8 cellular contexts compared by ENCODE assay signal in the genomic region with DNA sequence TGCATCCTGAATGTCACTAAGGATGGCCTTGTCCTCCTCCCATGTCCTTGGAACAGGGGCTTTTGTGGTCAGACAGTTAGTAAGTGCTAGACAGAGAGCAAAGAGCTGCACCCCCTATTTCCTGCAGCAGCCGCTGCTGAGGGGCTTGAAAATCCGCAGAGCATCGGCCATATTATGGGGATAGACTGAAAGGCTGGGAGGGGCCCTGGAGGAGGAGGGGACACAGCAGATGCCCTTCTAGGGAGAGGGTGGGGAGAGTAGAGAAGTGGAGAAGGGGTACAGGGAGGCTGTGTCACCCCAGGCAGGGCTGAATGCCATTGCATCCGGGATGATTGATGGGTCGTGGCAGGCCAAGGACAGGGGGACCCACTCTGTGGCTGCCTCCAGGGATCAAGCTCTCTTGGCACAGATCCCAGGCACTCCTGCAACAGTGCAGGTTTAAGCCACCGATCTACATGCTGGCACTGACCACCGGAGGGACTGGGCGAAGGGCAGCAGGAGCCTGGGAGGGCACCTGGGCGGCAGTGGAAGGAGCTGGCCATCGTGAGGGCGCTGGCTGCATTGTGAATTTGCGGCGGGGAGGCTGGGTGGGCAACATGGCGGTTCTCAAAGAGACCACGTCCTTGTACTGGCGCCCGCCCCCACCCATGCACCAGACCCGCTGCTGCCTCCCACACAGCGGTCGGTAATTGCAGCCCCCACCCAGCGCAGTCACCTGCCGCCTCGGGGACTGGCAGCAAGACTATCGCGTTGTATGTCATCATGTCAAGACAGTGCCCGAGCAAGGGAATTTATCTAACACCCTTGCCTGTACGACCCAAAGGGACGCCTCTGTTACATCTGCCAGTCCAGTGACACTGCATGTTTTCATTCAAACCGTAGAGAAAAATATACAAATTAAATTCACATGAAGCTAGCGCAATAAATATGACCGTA. TPM values are rescaled to one million over a fixed set of nuclear protein-coding genes. Genes with fewer than 3 reads are reported as not detected.
DNase-seq lines count a peak whose midpoint lies in the region; ATAC-seq, FAIRE-seq and TF ChIP-seq lines count a peak whose summit lies in the region.
"Not testable (repeated sequence)": the region's sequence is repeated elsewhere in the genome, so short reads cannot be mapped to it uniquely, and the experiment has no call there.

No MANE protein-coding gene starts in this region.

- CTCF ChIA-PET in IMR-90 (lab: Yijun Ruan, JAX) = interaction anchor here (0.6 to 2.7 kb wide), 5 partner anchors 13 to 95 kb away, joined by 3 to 11 read pairs (median 3); no protein-coding TSS in a partner anchor

- peak overlapping the region; percentile 66 for H3K9ac ChIP-seq in IMR-90 (ENCODE audit: low read depth, low read length)
- H3K9ac ChIP-seq in keratinocyte (ENCODE audit: control insufficient read depth, extremely low read depth, insufficient read depth, low read length) = peak overlapping the region; percentile 85
- H3K9ac ChIP-seq in trophoblast cell (ENCODE audit: low read length) = peak overlapping the region; percentile 89

- ATAC-seq in IMR-90 (ENCODE audit: low read depth) (peak; percentile 6), upper lobe of left lung (ENCODE audit: low FRiP score in 2 of 2) (peak; percentile 16 to 41)
- ATAC-seq in effector memory CD8-positive, alpha-beta T cell (replicated peaks) = peak; percentile 3

- not testable (repeated sequence) for H4K12ac ChIP-seq in trophoblast cell (ENCODE audit: low read depth, low read length)

- H4K5ac ChIP-seq in IMR-90 (ENCODE audit: low read depth, low read length) = not testable (repeated sequence)

- H2BK120ac ChIP-seq in IMR-90 (ENCODE audit: low read depth, low read length) = not testable (repeated sequence)
- H2BK120ac ChIP-seq in trophoblast cell (ENCODE audit: insufficient read depth, low read length, poor library complexity) = peak overlapping the region; percentile 45

- H2AK9ac ChIP-seq in IMR-90 (replicated peaks; ENCODE audit: low read depth, low read length, poor library complexity) = peak overlapping the region; percentile 86

- H3K23ac ChIP-seq in IMR-90 (ENCODE audit: low read depth, low read length) = peak overlapping the region; percentile 19
- H3K23ac ChIP-seq in trophoblast cell (ENCODE audit: low read length) = not testable (repeated sequence)

- H3K4me3 Mint-ChIP-seq in activated T-helper 1 cell treated with anti-CD3 and anti-CD28 coated beads, Interleukin-12 subunit alpha, Interleukin-12 subunit beta, Interleukin-2, Interleukin-4 antibody, amounts not matched to agents 30 ng/mL and 10 ng/mL and 1 ng/mL, durations not matched to agents 14 hours and 24 hours and 36 hours = peak overlapping the region; percentile 86
- H3K4me3 Mint-ChIP-seq in effector memory CD8-positive, alpha-beta T cell = peak overlapping the region; percentile 85 to 91

- in situ Hi-C loops in G401 (cut with HindIII; ENCODE audit: low sequenced_read_pairs); IMR-90 (cut with MboI; ENCODE audit: low sequenced_read_pairs): not testable (repeated sequence)

- 12% methylated on average over 7 of the region's 31 CpGs; no CpG with 5 or more reads in 1 of the 2 experiments for WGBS in IMR-90 (ENCODE audit: extremely low coverage in 2 of 2, insufficient read length in 1 of 2), 2 experiments
- WGBS in trophoblast cell (ENCODE audit: extremely low coverage, insufficient coverage, insufficient read length) = no CpG with 5 or more reads among the region's 31 CpGs
- 12 to 20% methylated on average over 11 to 27 of the region's 31 CpGs for WGBS in upper lobe of left lung, 2 donors

- not testable (repeated sequence) for H4K8ac ChIP-seq in IMR-90 (ENCODE audit: low read depth in 2 of 2, low read length in 2 of 2); trophoblast cell (ENCODE audit: low read depth, low read length)

- not testable (repeated sequence) for TF ChIP-seq RAD21 in IMR-90 (IDR thresholded peaks at IDR 0.05; ENCODE audit: low read length)

- H3K79me1 ChIP-seq in IMR-90 (ENCODE audit: low read depth in 1 of 2, low read length in 2 of 2) (peaks cover 10 to 34% of the 10 kb centered on the region in 2 experiments; a peak in 3 of 4 replicates), trophoblast cell (ENCODE audit: low read length) (peaks cover 10% of the 10 kb centered on the region)

- H4K91ac ChIP-seq in IMR-90 (ENCODE audit: insufficient read depth, low read depth, low read length) = not testable (repeated sequence)
- peak overlapping the region; percentile 75 for H4K91ac ChIP-seq in trophoblast cell (ENCODE audit: low read depth, low read length)

- H3K27ac ChIP-seq in IMR-90 (ENCODE audit: insufficient read depth, low read length) = peak overlapping the region; percentile 22; the same call in 1 of the 2 replicates
- peak overlapping the region; percentile 43 for H3K27ac ChIP-seq in keratinocyte (ENCODE audit: control insufficient read depth, insufficient read depth, low read length)
- not testable (repeated sequence) for H3K27ac ChIP-seq in trophoblast cell (ENCODE audit: low read depth, low read length)
- H3K27ac ChIP-seq in upper lobe of left lung = peak overlapping the region; percentile 86 to 97 (median 94)

- H3K4me1 Mint-ChIP-seq in activated T-helper 1 cell treated with anti-CD3 and anti-CD28 coated beads, Interleukin-12 subunit alpha, Interleukin-12 subunit beta, Interleukin-2, Interleukin-4 antibody, amounts not matched to agents 30 ng/mL and 10 ng/mL and 1 ng/mL, durations not matched to agents 14 hours and 24 hours and 36 hours (ENCODE audit: low read depth) = peaks cover 16% of the 10 kb centered on the region
- H3K4me1 Mint-ChIP-seq in effector memory CD8-positive, alpha-beta T cell (ENCODE audit: low read depth in 2 of 2) = peaks cover 20 to 22% of the 10 kb centered on the region in 2 donors

- H3K9me3 ChIP-seq in IMR-90 (ENCODE audit: control insufficient read depth, insufficient read depth, low read length); keratinocyte (ENCODE audit: control insufficient read depth, low read depth, low read length); trophoblast cell (ENCODE audit: insufficient read depth, low read depth, low read length); upper lobe of left lung: not testable (repeated sequence)

- not testable (repeated sequence) for TF ChIP-seq POLR2A in IMR-90 (IDR thresholded peaks at IDR 0.05; ENCODE audit: low read depth, low read length); upper lobe of left lung (IDR thresholded peaks at IDR 0.05)

- not testable (repeated sequence) for H3K9me3 Mint-ChIP-seq in activated T-helper 1 cell treated with anti-CD3 and anti-CD28 coated beads, Interleukin-12 subunit alpha, Interleukin-12 subunit beta, Interleukin-2, Interleukin-4 antibody, amounts not matched to agents 30 ng/mL and 10 ng/mL and 1 ng/mL, durations not matched to agents 14 hours and 24 hours and 36 hours; effector memory CD8-positive, alpha-beta T cell

- not testable (repeated sequence) for H2BK12ac ChIP-seq in trophoblast cell (ENCODE audit: low read length)

- H3K4ac ChIP-seq in IMR-90 (ENCODE audit: low read depth, low read length) (peak overlapping the region; percentile 2), trophoblast cell (ENCODE audit: low read depth, low read length) (peak overlapping the region; percentile 90)

- H3K36me3 ChIP-seq in IMR-90 (ENCODE audit: control insufficient read depth, insufficient read depth, low read length) = peaks cover 14% of the 10 kb centered on the region
- not testable (repeated sequence) for H3K36me3 ChIP-seq in keratinocyte (ENCODE audit: control insufficient read depth in 2 of 2, extremely low read depth in 1 of 2, insufficient read depth in 2 of 2, low read length in 2 of 2)
- H3K36me3 ChIP-seq in trophoblast cell (ENCODE audit: control insufficient read depth in 1 of 2, insufficient read depth in 2 of 2, low read length in 2 of 2) = peaks cover 10 to 15% of the 10 kb centered on the region in 2 experiments
- peaks cover 0 to 18% (median 0%) of the 10 kb centered on the region in 4 donors for H3K36me3 ChIP-seq in upper lobe of left lung

- not testable (repeated sequence) for H3K79me2 ChIP-seq in keratinocyte (ENCODE audit: control insufficient read depth, insufficient read depth, low read length)
- peaks cover 11% of the 10 kb centered on the region for H3K79me2 ChIP-seq in trophoblast cell (ENCODE audit: control insufficient read depth, insufficient read depth, low read length, poor library complexity)

- TF ChIP-seq CTCF in IMR-90 (conservative IDR thresholded peaks at IDR 0.05; ENCODE audit: low read depth, low read length); keratinocyte (optimal IDR thresholded peaks at IDR 0.05 in 1 of 3, IDR thresholded peaks at IDR 0.05 in 1 of 3, conservative IDR thresholded peaks at IDR 0.05 in 1 of 3; ENCODE audit: extremely low read depth in 1 of 3, insufficient read depth in 2 of 3, low read length in 3 of 3); upper lobe of left lung (IDR thresholded peaks at IDR 0.05): not testable (repeated sequence)

- H2AK5ac ChIP-seq in IMR-90 (ENCODE audit: low read depth, low read length) = not testable (repeated sequence)
- peak overlapping the region; percentile 61 for H2AK5ac ChIP-seq in trophoblast cell (ENCODE audit: low read length)

- H2BK5ac ChIP-seq in IMR-90 (ENCODE audit: low read depth, low read length, poor library complexity, severe bottlenecking) = peak overlapping the region; percentile 56
- peak overlapping the region; percentile 43 for H2BK5ac ChIP-seq in trophoblast cell (ENCODE audit: low read depth, low read length, poor library complexity)

- not testable (repeated sequence) for TF ChIP-seq EP300 in upper lobe of left lung (IDR thresholded peaks at IDR 0.05)

- POLR2A ChIA-PET in IMR-90 (lab: Charles Lee; ENCODE audit: unreplicated experiment) = interaction anchor here (1.8 kb wide), 1 partner anchor 91 kb away, joined by 5 read pairs; no protein-coding TSS in a partner anchor

- H2BK20ac ChIP-seq in IMR-90 (ENCODE audit: low read depth, low read length) = not testable (repeated sequence)

- H2AFZ ChIP-seq in IMR-90 (replicated peaks; ENCODE audit: low read length, poor library complexity) = peak overlapping the region; percentile 47
- H2AFZ ChIP-seq in keratinocyte (ENCODE audit: control insufficient read depth, low read length) = peak overlapping the region; percentile 13
- not testable (repeated sequence) for H2AFZ ChIP-seq in trophoblast cell (ENCODE audit: insufficient read depth, low read length, poor library complexity)

- peaks cover 46% of the 10 kb centered on the region for H3K27me3 Mint-ChIP-seq in activated T-helper 1 cell treated with anti-CD3 and anti-CD28 coated beads, Interleukin-12 subunit alpha, Interleukin-12 subunit beta, Interleukin-2, Interleukin-4 antibody, amounts not matched to agents 30 ng/mL and 10 ng/mL and 1 ng/mL, durations not matched to agents 14 hours and 24 hours and 36 hours (ENCODE audit: insufficient read depth)
- not testable (repeated sequence) for H3K27me3 Mint-ChIP-seq in effector memory CD8-positive, alpha-beta T cell

- H3K56ac ChIP-seq in IMR-90 (ENCODE audit: extremely low read depth, insufficient read depth, low read length) = peak overlapping the region; percentile 11; the same call in 1 of the 2 replicates

- H3K4me3 ChIP-seq in IMR-90 (ENCODE audit: insufficient read depth, low read depth, low read length) (peak overlapping the region; percentile 99), keratinocyte (ENCODE audit: control insufficient read depth in 2 of 3, extremely low read depth in 1 of 3, insufficient read depth in 2 of 3, low read depth in 1 of 3, low read length in 3 of 3) (peak overlapping the region; percentile 65 to 90 (median 90)), trophoblast cell (ENCODE audit: low read depth, low read length) (peak overlapping the region; percentile 94), upper lobe of left lung (peak overlapping the region; percentile 68 to 96 (median 79))

- not testable (repeated sequence) for H3K27me3 ChIP-seq in IMR-90 (ENCODE audit: control insufficient read depth, insufficient read depth, low read length); keratinocyte (ENCODE audit: control insufficient read depth, extremely low read depth, insufficient read depth, low read length); trophoblast cell (ENCODE audit: insufficient read depth, low read length); upper lobe of left lung

- H3K9me1 ChIP-seq in IMR-90 (ENCODE audit: insufficient read depth, low read length); keratinocyte (ENCODE audit: control insufficient read depth, extremely low read depth, insufficient read depth, low read length): not testable (repeated sequence)

- DNase-seq in G401 (ENCODE audit: low spot score) = peak; percentile 57
- not testable (repeated sequence) for DNase-seq in IMR-90; activated T-helper 1 cell treated with anti-CD3 and anti-CD28 coated beads, Interleukin-12 subunit alpha, Interleukin-12 subunit beta, Interleukin-2, Interleukin-4 antibody, amounts not matched to agents 30 ng/mL and 10 ng/mL and 1 ng/mL, durations not matched to agents 14 hours and 24 hours and 36 hours (ENCODE audit: low spot score); keratinocyte (ENCODE audit: low read depth, low spot score); trophoblast cell
- DNase-seq in RPMI8226 = peak; percentile 38
- peak; percentile 13 to 31 (median 15) for DNase-seq in effector memory CD8-positive, alpha-beta T cell
- peak in 1 of 2 donors; percentile 77 for DNase-seq in upper lobe of left lung

- H2BK15ac ChIP-seq in IMR-90 (ENCODE audit: low read depth, low read length) = not testable (repeated sequence)

- H3K36me3 Mint-ChIP-seq in activated T-helper 1 cell treated with anti-CD3 and anti-CD28 coated beads, Interleukin-12 subunit alpha, Interleukin-12 subunit beta, Interleukin-2, Interleukin-4 antibody, amounts not matched to agents 30 ng/mL and 10 ng/mL and 1 ng/mL, durations not matched to agents 14 hours and 24 hours and 36 hours (ENCODE audit: low read depth) = peaks cover 15% of the 10 kb centered on the region
- peaks cover 24% of the 10 kb centered on the region for H3K36me3 Mint-ChIP-seq in effector memory CD8-positive, alpha-beta T cell (ENCODE audit: insufficient read depth)

- dilution Hi-C loops in IMR-90 (cut with HindIII; ENCODE audit: low sequenced_read_pairs, unreplicated experiment); keratinocyte (cut with MboI; ENCODE audit: extremely low pct_ligation_motif_present, low sequenced_read_pairs): not testable (repeated sequence)

- H3K18ac ChIP-seq in IMR-90 (ENCODE audit: low read depth, low read length) (peak overlapping the region; percentile 19; the same call in 1 of the 2 replicates), trophoblast cell (ENCODE audit: low read length) (peak overlapping the region; percentile 68)

- H3K14ac ChIP-seq in IMR-90 (replicated peaks; ENCODE audit: low read depth, low read length) (peak overlapping the region; percentile 1), trophoblast cell (ENCODE audit: low read length) (peak overlapping the region; percentile 80)

- H3K4me2 ChIP-seq in IMR-90 (ENCODE audit: low read depth, low read length) = peak overlapping the region; percentile 97
- peak overlapping the region; percentile 98 for H3K4me2 ChIP-seq in keratinocyte (ENCODE audit: control insufficient read depth, extremely low read depth, insufficient read depth, low read depth, low read length)
- H3K4me2 ChIP-seq in trophoblast cell (ENCODE audit: low read length) = peak overlapping the region; percentile 78

- H3K27ac Mint-ChIP-seq in activated T-helper 1 cell treated with anti-CD3 and anti-CD28 coated beads, Interleukin-12 subunit alpha, Interleukin-12 subunit beta, Interleukin-2, Interleukin-4 antibody, amounts not matched to agents 30 ng/mL and 10 ng/mL and 1 ng/mL, durations not matched to agents 14 hours and 24 hours and 36 hours = peak overlapping the region; percentile 47
- H3K27ac Mint-ChIP-seq in effector memory CD8-positive, alpha-beta T cell = peak overlapping the region; percentile 81 to 91

- intact Hi-C loops in IMR-90 (cut with micrococcal nuclease) = loop anchor here (1.0 to 2.0 kb wide), 3 partner anchors 52 to 102 kb away; partner anchors contain the start of gene PSMG4
- intact Hi-C loops in activated T-helper 1 cell treated with anti-CD3 and anti-CD28 coated beads, Interleukin-12 subunit alpha, Interleukin-12 subunit beta, Interleukin-2, Interleukin-4 antibody, amounts not matched to agents 30 ng/mL and 10 ng/mL and 1 ng/mL, durations not matched to agents 14 hours and 24 hours and 36 hours (cut with micrococcal nuclease) = loop anchor here (1.0 to 2.0 kb wide), 4 partner anchors 25 to 88 kb away; partner anchors contain the start of genes BPHL and RIPK1

- H3K4me1 ChIP-seq in IMR-90 (ENCODE audit: control insufficient read depth, insufficient read depth, low read length) = not testable (repeated sequence)
- H3K4me1 ChIP-seq in keratinocyte (ENCODE audit: control insufficient read depth, extremely low read depth, insufficient read depth, low read length) (peaks cover 18% of the 10 kb centered on the region), trophoblast cell (ENCODE audit: control insufficient read depth in 1 of 2, insufficient read depth in 2 of 2, low read length in 2 of 2) (peaks cover 4 to 13% of the 10 kb centered on the region in 2 experiments), upper lobe of left lung (peaks cover 0 to 19% (median 4%) of the 10 kb centered on the region in 4 donors)

- FAIRE-seq in keratinocyte (lab: Jason Lieb, UNC) = peak; percentile 49

- H4K20me1 ChIP-seq in IMR-90 (ENCODE audit: insufficient read depth, low read length); keratinocyte (ENCODE audit: control insufficient read depth, extremely low read depth, insufficient read depth, low read length): not testable (repeated sequence)

- BruUV-seq in IMR-90 (replicated peaks; lab: Mats Ljungman, UMichigan) = TSS peak; percentile 39

RNA-seq across cellular contexts. Expression of gene TUBB2A, which starts 0.9 kb away (rescaled TPM):
- total RNA-seq in G401 (2014; rRNA removed; shearing (Covaris generic)) = 169 and 184 TPM in 2 replicates
- total RNA-seq in IMR-90 (2012; rRNA removed) (164 and 182 TPM in 2 replicates), upper lobe of left lung (10 to 100 TPM in 5 of 6 donors, 1 to 10 TPM in 1; 6.3 to 29.5 (median 15.1) TPM)
- polyA plus RNA-seq in IMR-90 (2012; rRNA removed) (264 and 300 TPM in 2 replicates), keratinocyte (58.8 to 84.4 TPM (median 73.0 TPM) in 3 replicates)
- polyA plus RNA-seq in IMR-90 (2012; cell fraction: cytosol; rRNA removed) = 161 and 414 TPM in 2 replicates
- polyA plus RNA-seq in IMR-90 (2012; cell fraction: nucleus; rRNA removed; ENCODE audit: low replicate concordance) = 339 and 399 TPM in 2 replicates
- 5.2 and 5.6 TPM in 2 replicates for total RNA-seq in activated T-helper 1 cell treated with anti-CD3 and anti-CD28 coated beads, Interleukin-12 subunit alpha, Interleukin-12 subunit beta, Interleukin-2, Interleukin-4 antibody, amounts not matched to agents 30 ng/mL and 10 ng/mL and 1 ng/mL, durations not matched to agents 14 hours and 24 hours and 36 hours
- polyA plus RNA-seq in keratinocyte (2011; ENCODE audit: low read depth) = 96.2 TPM
- 75.1 and 127 TPM in 2 replicates for polyA plus RNA-seq in keratinocyte (2011; cell fraction: cytosol; rRNA removed)
- 79.8 and 104 TPM in 2 replicates for polyA plus RNA-seq in keratinocyte (2011; cell fraction: nucleus; rRNA removed)
- 84.1 and 269 TPM in 2 replicates for polyA plus RNA-seq in keratinocyte (2012; ENCODE audit: low replicate concordance)
- polyA minus RNA-seq in keratinocyte = 53.2 to 87.1 TPM (median 66.5 TPM) in 3 replicates
- 179 TPM for polyA minus RNA-seq in keratinocyte (2011; cell fraction: cytosol; rRNA and poly(A)+ RNA removed)
- 67.7 and 76.3 TPM in 2 replicates for polyA minus RNA-seq in keratinocyte (2011; cell fraction: nucleus; rRNA and poly(A)+ RNA removed)
- polyA plus RNA-seq in trophoblast cell (2013) = 167 and 171 TPM in 2 replicates

RNA-seq across cellular contexts. Expression of gene BPHL, which starts 37.9 kb away (rescaled TPM):
- 47.0 and 56.9 TPM in 2 replicates for total RNA-seq in G401 (2014; rRNA removed; shearing (Covaris generic))
- total RNA-seq in IMR-90 (2012; rRNA removed) (15.8 and 16.3 TPM in 2 replicates), upper lobe of left lung (10 to 100 TPM in 3 of 6 donors, 1 to 10 TPM in 3; 6.3 to 16.8 (median 11.2) TPM)
- polyA plus RNA-seq in IMR-90 (2012; rRNA removed) (13.8 and 14.7 TPM in 2 replicates), keratinocyte (17.5 to 21.9 TPM (median 21.8 TPM) in 3 replicates)
- polyA plus RNA-seq in IMR-90 (2012; cell fraction: cytosol; rRNA removed) = 7.0 and 8.4 TPM in 2 replicates
- polyA plus RNA-seq in IMR-90 (2012; cell fraction: nucleus; rRNA removed; ENCODE audit: low replicate concordance) = 9.6 and 25.1 TPM in 2 replicates
- 6.6 and 7.9 TPM in 2 replicates for total RNA-seq in activated T-helper 1 cell treated with anti-CD3 and anti-CD28 coated beads, Interleukin-12 subunit alpha, Interleukin-12 subunit beta, Interleukin-2, Interleukin-4 antibody, amounts not matched to agents 30 ng/mL and 10 ng/mL and 1 ng/mL, durations not matched to agents 14 hours and 24 hours and 36 hours
- 5.5 TPM for polyA plus RNA-seq in keratinocyte (2011; ENCODE audit: low read depth)
- 16.4 and 16.6 TPM in 2 replicates for polyA plus RNA-seq in keratinocyte (2011; cell fraction: cytosol; rRNA removed)
- polyA plus RNA-seq in keratinocyte (2011; cell fraction: nucleus; rRNA removed) = 19.8 and 21.9 TPM in 2 replicates
- polyA plus RNA-seq in keratinocyte (2012; ENCODE audit: low replicate concordance) = 11.2 and 12.7 TPM in 2 replicates
- polyA minus RNA-seq in keratinocyte = 4.8 to 13.6 TPM (median 10.8 TPM) in 3 replicates
- polyA minus RNA-seq in keratinocyte (2011; cell fraction: cytosol; rRNA and poly(A)+ RNA removed) = 9.0 TPM
- 4.0 and 6.4 TPM in 2 replicates for polyA minus RNA-seq in keratinocyte (2011; cell fraction: nucleus; rRNA and poly(A)+ RNA removed)
- 21.0 and 22.0 TPM in 2 replicates for polyA plus RNA-seq in trophoblast cell (2013)
